In genomic region chr15:69060041-69060481, GRCh38 we compare ENCODE assay signal across 15 cellular contexts. TPM values are rescaled to one million over a fixed set of nuclear protein-coding genes. Genes with fewer than 3 reads are reported as not detected.
DNase-seq lines count a peak whose midpoint lies in the region; ATAC-seq and TF ChIP-seq lines count a peak whose summit lies in the region.
"Had no signal": no experiment of that assay in that cellular context is flagged by ENCODE, and none has a peak within 500 bp of the region (broad histone marks: within the 10 kb centered on the region; RNA-seq: fewer than 3 reads in every experiment).

No MANE protein-coding gene starts in this region.

- no peak for TF ChIP-seq POLR2A in gastrocnemius medialis (IDR thresholded peaks at IDR 0.05)

- peaks cover 9 to 14% of the 10 kb centered on the region in 2 donors for H3K4me1 ChIP-seq in gastrocnemius medialis

- no peak overlapping the region for H3K4me3 ChIP-seq in gastrocnemius medialis
- H3K4me3 ChIP-seq: cardiac muscle cell, spleen had no signal

- ATAC-seq in left ventricle myocardium superior (peak; percentile 95), gastrocnemius medialis (peak; percentile 41 to 75), HG03460 (IDR thresholded peaks at IDR 0.05; ENCODE audit: unreplicated experiment) (no peak)

- H3K27ac ChIP-seq in gastrocnemius medialis = peak overlapping the region in 1 of 4 donors; percentile 46
- H3K27ac ChIP-seq: C4-2B, cardiac muscle cell, spleen had no signal

- no peak for TF ChIP-seq CTCF in gastrocnemius medialis (IDR thresholded peaks at IDR 0.05 in 4 of 5, conservative IDR thresholded peaks at IDR 0.05 in 1 of 5)

- DNase-seq in NCI-H1417 (lab: John Stamatoyannopoulos, UW) (peak in 2 of 3 experiments; percentile 41 to 64), NCI-H1417 treated with DMSO at 0.1 percent for 48 hours (lab: John Stamatoyannopoulos, UW) (no peak), NCI-H69 (lab: John Stamatoyannopoulos, UW) (peak; percentile 89), left ventricle myocardium superior (peak; percentile 74), gastrocnemius medialis (peak in 1 of 2 donors; percentile 55), G401 (ENCODE audit: low spot score) (no peak)
- no peak for DNase-seq in activated CD4-positive, alpha-beta T cell treated with anti-CD3 and anti-CD28 coated beads for 48 hours
- DNase-seq: 8988T; activated naive CD8-positive, alpha-beta T cell treated with anti-CD3 and anti-CD28 coated beads, Interleukin-2, amount 10 ng/mL, durations not matched to agents 7 days and 5 days; effector memory CD4-positive, alpha-beta T cell; spleen had no signal

- no peaks in the 10 kb centered on the region for H3K9me3 ChIP-seq in gastrocnemius medialis
- H3K9me3 ChIP-seq: spleen had no signal

- no peaks in the 10 kb centered on the region for H3K27me3 ChIP-seq in gastrocnemius medialis

- in situ Hi-C loops in gastrocnemius medialis (cut with MboI; ENCODE audit: low sequenced_read_pairs in 4 of 4) (loop anchor here (5.0 to 25.0 kb wide), 4 partner anchors 202 to 345 kb away; no protein-coding TSS in a partner anchor), G401 (cut with HindIII; ENCODE audit: low sequenced_read_pairs) (no loop called here)

- intact Hi-C loops in left ventricle myocardium superior (cut with micrococcal nuclease) (loop anchor here (5.0 to 10.0 kb wide), 2 partner anchors 165 to 337 kb away; no protein-coding TSS in a partner anchor), gastrocnemius medialis (cut with DNase I; ENCODE audit: low total_unique reads) (loop anchor here (1.0 kb wide), 1 partner anchor 100 kb away; the partner anchor contains the start of gene GLCE)

- H3K36me3 ChIP-seq in gastrocnemius medialis = no peaks in the 10 kb centered on the region
- H3K36me3 ChIP-seq: cardiac muscle cell, spleen had no signal

RNA-seq across cellular contexts. Expression of gene NOX5, which starts 45.6 kb away (rescaled TPM):
- total RNA-seq in left ventricle myocardium superior = not detected
- total RNA-seq in gastrocnemius medialis = not detected
- not detected in 2 replicates for total RNA-seq in G401 (2014; rRNA removed; shearing (Covaris generic))
- total RNA-seq: Daoy had no signal

Comparison
In these comparisons a context has a peak if more than half of its experiments do, and no peak if none do; other contexts are left out.
1. DNase-seq: peak in NCI-H1417 (2 of 3), NCI-H69 (single experiment) and left ventricle myocardium superior (single experiment); none in NCI-H1417 treated with DMSO at 0.1 percent for 48 hours (single experiment), G401 (single experiment) and activated CD4-positive, alpha-beta T cell treated with anti-CD3 and anti-CD28 coated beads for 48 hours (single experiment).